Comparison of ENCODE assay signal across 11 cellular contexts in genomic region chr20:32564921-32565734, GRCh38. TPM values are rescaled to one million over a fixed set of nuclear protein-coding genes. Genes with fewer than 3 reads are reported as not detected.
DNase-seq lines count a peak whose midpoint lies in the region; ATAC-seq and TF ChIP-seq lines count a peak whose summit lies in the region.
"Had no signal": no experiment of that assay in that cellular context is flagged by ENCODE, and none has a peak within 500 bp of the region (broad histone marks: within the 10 kb centered on the region; RNA-seq: fewer than 3 reads in every experiment).

No MANE protein-coding gene starts in this region.

- H3K36me3 Mint-ChIP-seq in activated CD8-positive, alpha-beta T cell treated with anti-CD3 and anti-CD28 coated beads for 36 hours (ENCODE audit: low read depth): no peaks in the 10 kb centered on the region
- H3K36me3 Mint-ChIP-seq in activated CD8-positive, alpha-beta T cell treated with anti-CD3 and anti-CD28 coated beads, Interleukin-2, amount 10 ng/mL, durations not matched to agents 7 days and 5 days (ENCODE audit: low read depth): no peaks in the 10 kb centered on the region

- TF ChIP-seq POLR2A in spleen (IDR thresholded peaks at IDR 0.05): no peak

- H3K9me3 ChIP-seq in spleen: no peaks in the 10 kb centered on the region

- POLR2A ChIA-PET in activated CD8-positive, alpha-beta T cell treated with anti-CD3 and anti-CD28 coated beads for 36 hours (lab: Charles Lee): interaction anchor here (0.9 to 1.2 kb wide), 3 partner anchors 10 to 26 kb away, joined by 3 to 5 read pairs (median 3); no protein-coding TSS in a partner anchor
- POLR2A ChIA-PET in activated CD8-positive, alpha-beta T cell treated with anti-CD3 and anti-CD28 coated beads, Interleukin-2, amount 10 ng/mL, durations not matched to agents 7 days and 5 days (lab: Charles Lee): no interaction called here

- peaks cover 6 to 89% (median 58%) of the 10 kb centered on the region in 6 donors for H3K4me1 ChIP-seq in spleen

- TF ChIP-seq CTCF in activated CD8-positive, alpha-beta T cell treated with anti-CD3 and anti-CD28 coated beads for 36 hours (IDR thresholded peaks at IDR 0.05): no peak
- TF ChIP-seq CTCF in spleen (IDR thresholded peaks at IDR 0.05 in 8 of 11, conservative IDR thresholded peaks at IDR 0.05 in 3 of 11): no peak

- H3K4me1 Mint-ChIP-seq in activated CD8-positive, alpha-beta T cell treated with anti-CD3 and anti-CD28 coated beads for 36 hours (ENCODE audit: low read depth): peaks cover 45% of the 10 kb centered on the region
- H3K4me1 Mint-ChIP-seq in activated CD8-positive, alpha-beta T cell treated with anti-CD3 and anti-CD28 coated beads, Interleukin-2, amount 10 ng/mL, durations not matched to agents 7 days and 5 days (ENCODE audit: low read depth): peaks cover 28% of the 10 kb centered on the region

- 33 to 58% (median 43%) methylated on average over 10 to 19 of the region's 19 CpGs for WGBS in spleen, 5 donors

- no peaks in the 10 kb centered on the region for H3K9me3 Mint-ChIP-seq in activated CD8-positive, alpha-beta T cell treated with anti-CD3 and anti-CD28 coated beads for 36 hours
- no peaks in the 10 kb centered on the region for H3K9me3 Mint-ChIP-seq in activated CD8-positive, alpha-beta T cell treated with anti-CD3 and anti-CD28 coated beads, Interleukin-2, amount 10 ng/mL, durations not matched to agents 7 days and 5 days (ENCODE audit: insufficient read depth)

- no peak for ATAC-seq in activated CD8-positive, alpha-beta T cell treated with anti-CD3 and anti-CD28 coated beads for 36 hours
- ATAC-seq in activated CD8-positive, alpha-beta T cell treated with anti-CD3 and anti-CD28 coated beads, Interleukin-2, amount 10 ng/mL, durations not matched to agents 7 days and 5 days: no peak
- peak; percentile 70 for ATAC-seq in left lobe of liver

- peaks cover 0 to 11% (median 0%) of the 10 kb centered on the region in 7 donors for H3K27me3 ChIP-seq in spleen (replicated peaks in 1 of 7)

- CTCF ChIA-PET in activated CD8-positive, alpha-beta T cell treated with anti-CD3 and anti-CD28 coated beads for 36 hours (lab: Charles Lee): interaction anchor here (1.1 to 1.9 kb wide), 3 partner anchors 9 to 43 kb away, joined by 3 to 7 read pairs (median 6); no protein-coding TSS in a partner anchor
- CTCF ChIA-PET in activated CD8-positive, alpha-beta T cell treated with anti-CD3 and anti-CD28 coated beads, Interleukin-2, amount 10 ng/mL, durations not matched to agents 7 days and 5 days (lab: Charles Lee): interaction anchor here (1.2 kb wide), 1 partner anchor 43 kb away, joined by 3 read pairs; no protein-coding TSS in a partner anchor

- no peak overlapping the region for H3K4me3 Mint-ChIP-seq in activated CD8-positive, alpha-beta T cell treated with anti-CD3 and anti-CD28 coated beads for 36 hours
- H3K4me3 Mint-ChIP-seq in activated CD8-positive, alpha-beta T cell treated with anti-CD3 and anti-CD28 coated beads, Interleukin-2, amount 10 ng/mL, durations not matched to agents 7 days and 5 days: no peak overlapping the region

- H3K27ac ChIP-seq in spleen: peak overlapping the region in 5 of 8 donors; percentile 41 to 74 (median 55)

- H3K27ac Mint-ChIP-seq in activated CD8-positive, alpha-beta T cell treated with anti-CD3 and anti-CD28 coated beads for 36 hours: peak overlapping the region; percentile 19
- no peak overlapping the region for H3K27ac Mint-ChIP-seq in activated CD8-positive, alpha-beta T cell treated with anti-CD3 and anti-CD28 coated beads, Interleukin-2, amount 10 ng/mL, durations not matched to agents 7 days and 5 days

- no peak for DNase-seq in activated CD8-positive, alpha-beta T cell treated with anti-CD3 and anti-CD28 coated beads for 36 hours
- no peak for DNase-seq in activated CD8-positive, alpha-beta T cell treated with anti-CD3 and anti-CD28 coated beads, Interleukin-2, amount 10 ng/mL, durations not matched to agents 7 days and 5 days
- DNase-seq in anterior cingulate cortex (lab: John Stamatoyannopoulos, UW) (peak in 33 of 58 donors; percentile 12 to 68 (median 44)), left lobe of liver (ENCODE audit: low spot score) (peak; percentile 50), spleen (peak; percentile 87), NCI-H1048 (lab: John Stamatoyannopoulos, UW) (no peak), DMS153 (lab: John Stamatoyannopoulos, UW) (no peak)
- DNase-seq in activated CD8-positive, alpha-beta memory T cell treated with anti-CD3 and anti-CD28 coated beads, Interleukin-2, amount 50 U/mL, for 48 hours: no peak
- DNase-seq: activated CD4-positive, alpha-beta T cell treated with anti-CD3 and anti-CD28 coated beads, Interleukin-2, amount 50 U/mL, for 4 hours; EL; NCI-H526 treated with DMSO at 0.1 percent for 48 hours had no signal

- intact Hi-C loops in activated CD8-positive, alpha-beta T cell treated with anti-CD3 and anti-CD28 coated beads for 36 hours (cut with micrococcal nuclease): no loop called here
- intact Hi-C loops in spleen (cut with DNase I; ENCODE audit: low total_unique reads): no loop called here

- H3K36me3 ChIP-seq in spleen: no peaks in the 10 kb centered on the region

- no peak overlapping the region for H3K4me3 ChIP-seq in spleen

- H3K27me3 Mint-ChIP-seq in activated CD8-positive, alpha-beta T cell treated with anti-CD3 and anti-CD28 coated beads for 36 hours: no peaks in the 10 kb centered on the region
- H3K27me3 Mint-ChIP-seq in activated CD8-positive, alpha-beta T cell treated with anti-CD3 and anti-CD28 coated beads, Interleukin-2, amount 10 ng/mL, durations not matched to agents 7 days and 5 days (ENCODE audit: low read depth): no peaks in the 10 kb centered on the region

RNA-seq across cellular contexts. Expression of gene NOL4L, which starts 20.0 kb away (rescaled TPM):
- 10 to 100 TPM; 23.3 to 23.9 TPM for total RNA-seq in activated CD8-positive, alpha-beta T cell treated with anti-CD3 and anti-CD28 coated beads for 36 hours
- 10 to 100 TPM; 22.2 to 24.5 TPM for total RNA-seq in activated CD8-positive, alpha-beta T cell treated with anti-CD3 and anti-CD28 coated beads, Interleukin-2, amount 10 ng/mL, durations not matched to agents 7 days and 5 days
- total RNA-seq in left lobe of liver: 5.8 TPM
- 10 to 100 TPM; 25.3 to 45.4 (median 34.9) TPM for total RNA-seq in spleen
- polyA plus RNA-seq in spleen: 1 to 10 TPM; 3.4 to 8.4 (median 4.2) TPM

Comparison
In these comparisons a context has a peak if more than half of its experiments do, and no peak if none do; other contexts are left out.
1. DNase-seq: peak in anterior cingulate cortex (33 of 58), left lobe of liver (single experiment) and spleen (single experiment); none in activated CD8-positive, alpha-beta T cell treated with anti-CD3 and anti-CD28 coated beads for 36 hours (single experiment), activated CD8-positive, alpha-beta T cell treated with anti-CD3 and anti-CD28 coated beads, Interleukin-2, amount 10 ng/mL, durations not matched to agents 7 days and 5 days (single experiment), activated CD8-positive, alpha-beta memory T cell treated with anti-CD3 and anti-CD28 coated beads, Interleukin-2, amount 50 U/mL, for 48 hours (single experiment), NCI-H1048 (single experiment) and DMS153 (single experiment).